8 cellular contexts compared by ENCODE assay signal in genomic region chr16:77190190-77190477, GRCh38. TPM values are rescaled to one million over a fixed set of nuclear protein-coding genes. Genes with fewer than 3 reads are reported as not detected.
A peak's percentile ranks its signal among the peaks of the same experiment; 100 is the strongest.
DNase-seq lines count a peak whose midpoint lies in the region; TF ChIP-seq lines count a peak whose summit lies in the region.

No MANE protein-coding gene starts in this region.

- no peak overlapping the region for H2BK120ac ChIP-seq in neuronal stem cell (ENCODE audit: low read depth, low read length)

- peak overlapping the region; percentile 94 for H3K14ac ChIP-seq in neuronal stem cell (ENCODE audit: low read length)

- H3K4ac ChIP-seq in neuronal stem cell (ENCODE audit: low read length): no peak overlapping the region

- peak overlapping the region; percentile 91 for H2AFZ ChIP-seq in KMS-11 (ENCODE audit: low read depth)
- H2AFZ ChIP-seq in neuronal stem cell (ENCODE audit: low read length): peak overlapping the region; percentile 100

- no peak overlapping the region for H2BK12ac ChIP-seq in neuronal stem cell (ENCODE audit: low read length)

- H3K4me1 ChIP-seq in KMS-11 (ENCODE audit: low read depth, poor library complexity, severe bottlenecking) (peaks cover 8% of the 10 kb centered on the region), neuronal stem cell (ENCODE audit: control insufficient read depth in 2 of 2, insufficient read depth in 1 of 2, low read depth in 1 of 2, low read length in 2 of 2) (peaks cover 0 to 3% of the 10 kb centered on the region in 2 donors)

- peak overlapping the region; percentile 98 for H3K18ac ChIP-seq in neuronal stem cell (ENCODE audit: low read length)

- no peak for DNase-seq in GM12864 (ENCODE audit: low read depth)
- no peak for DNase-seq in dorsolateral prefrontal cortex
- DNase-seq in neuronal stem cell (ENCODE audit: low spot score): no peak
- no peak for DNase-seq in GM19238 (ENCODE audit: insufficient read length, low spot score)
- DNase-seq in HEK293T (ENCODE audit: extremely low spot score): no peak
- no peak for DNase-seq in retina
- no peak for DNase-seq in anterior cingulate cortex (lab: John Stamatoyannopoulos, UW)

- peak overlapping the region; percentile 87 for H3K23ac ChIP-seq in neuronal stem cell (ENCODE audit: low read depth, low read length, poor library complexity)

- no peaks in the 10 kb centered on the region for H3K9me3 ChIP-seq in neuronal stem cell (replicated peaks in 1 of 2; ENCODE audit: control insufficient read depth in 2 of 2, insufficient read depth in 1 of 2, low read depth in 1 of 2, low read length in 2 of 2)

- H2BK5ac ChIP-seq in neuronal stem cell (ENCODE audit: low read length): no peak overlapping the region

- no CpG with 5 or more reads among the region's 19 CpGs for WGBS in neuronal stem cell (ENCODE audit: extremely low coverage in 2 of 2, insufficient read length in 2 of 2, insufficient replicate concordance in 1 of 2), 2 donors

- H4K8ac ChIP-seq in neuronal stem cell (ENCODE audit: low read depth, low read length): no peak overlapping the region

- TF ChIP-seq CTCF in GM12864 (IDR thresholded peaks at IDR 0.05; ENCODE audit: low read depth, low read length, missing control alignments) (no peak), KMS-11 (conservative IDR thresholded peaks at IDR 0.05; ENCODE audit: low read depth, low read length) (no peak), dorsolateral prefrontal cortex (IDR thresholded peaks at IDR 0.05 in 54 of 56, conservative IDR thresholded peaks at IDR 0.05 in 2 of 56; ENCODE audit: low read depth in 1 of 56, partially characterized antibody in 56 of 56) (no peak)

- H3K36me3 ChIP-seq in KMS-11 (ENCODE audit: insufficient read depth) (no peaks in the 10 kb centered on the region), neuronal stem cell (replicated peaks in 1 of 2; ENCODE audit: control insufficient read depth in 2 of 2, insufficient read depth in 2 of 2, low read length in 2 of 2) (peaks cover 8 to 22% of the 10 kb centered on the region in 2 donors)

- peaks cover 7% of the 10 kb centered on the region for H3K79me1 ChIP-seq in neuronal stem cell (ENCODE audit: low read depth, low read length)

- no peaks in the 10 kb centered on the region for H4K20me1 ChIP-seq in KMS-11 (ENCODE audit: insufficient read depth)

- H3K27me3 ChIP-seq in KMS-11 (ENCODE audit: insufficient read depth, low read depth): no peaks in the 10 kb centered on the region
- no peaks in the 10 kb centered on the region for H3K27me3 ChIP-seq in dorsolateral prefrontal cortex
- H3K27me3 ChIP-seq in neuronal stem cell (ENCODE audit: control insufficient read depth in 3 of 3, insufficient read depth in 3 of 3, low read depth in 1 of 3, low read length in 3 of 3): no peaks in the 10 kb centered on the region

- intact Hi-C loops in dorsolateral prefrontal cortex (cut with DNase I): loop anchor here in 1 of 2 donors (2.0 to 5.0 kb wide), 2 partner anchors 532 to 1543 kb away; partner anchors contain the start of genes KARS1, NUDT7 and TERF2IP

- no peak overlapping the region for H2AK5ac ChIP-seq in neuronal stem cell (ENCODE audit: low read depth, low read length)

- H3K4me2 ChIP-seq in KMS-11: peak overlapping the region; percentile 86
- peak overlapping the region; percentile 56 for H3K4me2 ChIP-seq in neuronal stem cell (ENCODE audit: insufficient read depth, low read length, poor library complexity, severe bottlenecking)

- H3K79me2 ChIP-seq in KMS-11 (ENCODE audit: insufficient read depth, low read depth): peaks cover 21% of the 10 kb centered on the region

- H2BK15ac ChIP-seq in neuronal stem cell (ENCODE audit: low read length): peak overlapping the region; percentile 75

- POLR2A ChIA-PET in HEK293T (lab: Yijun Ruan, JAX): interaction anchor here (1.0 to 1.6 kb wide), 2 partner anchors 19 to 33 kb away, joined by 3 to 4 read pairs; no protein-coding TSS in a partner anchor

- H3K9ac ChIP-seq in KMS-11 (peak overlapping the region; percentile 84), neuronal stem cell (ENCODE audit: low read depth, low read length, poor library complexity) (peak overlapping the region; percentile 96)

- H3K4me3 ChIP-seq in GM12864 (ENCODE audit: low read depth, low read length): peak overlapping the region; percentile 88
- peak overlapping the region; percentile 77 for H3K4me3 ChIP-seq in KMS-11 (IDR thresholded peaks at IDR 0.05; ENCODE audit: insufficient read depth, low read depth, low read length)
- H3K4me3 ChIP-seq in dorsolateral prefrontal cortex: peak overlapping the region; percentile 68 to 100 (median 94)
- H3K4me3 ChIP-seq in neuronal stem cell (ENCODE audit: low read length in 2 of 2): peak overlapping the region; percentile 92 to 98

- H4K91ac ChIP-seq in neuronal stem cell (ENCODE audit: low read depth, low read length, poor library complexity): no peak overlapping the region

- H3K27ac ChIP-seq in KMS-11 (peak overlapping the region; percentile 79), dorsolateral prefrontal cortex (peak overlapping the region in 57 of 59 donors; percentile 53 to 100 (median 97)), neuronal stem cell (replicated peaks; ENCODE audit: low read length) (peak overlapping the region; percentile 89)

- CTCF ChIA-PET in HEK293T (lab: Yijun Ruan, JAX): no interaction called here

TF ChIP-seq in HEK293T, 16 proteins besides CTCF, POLR2A, EP300 and RAD21:
- TF ChIP-seq FOXA1 (IDR thresholded peaks at IDR 0.05) (no peak), FOXK2 (IDR thresholded peaks at IDR 0.05) (no peak), ZNF384 (IDR thresholded peaks at IDR 0.05) (no peak)

RNA-seq across cellular contexts. Expression of gene MON1B, which starts 0.9 kb away (rescaled TPM):
- total RNA-seq in dorsolateral prefrontal cortex: 10 to 100 TPM; 37.4 to 82.2 (median 54.8) TPM
- 15.7 TPM for polyA plus RNA-seq in neuronal stem cell (2013, experiment 1 of 2)
- 15.3 TPM for polyA plus RNA-seq in neuronal stem cell (2013, experiment 2 of 2)

RNA-seq across cellular contexts. Expression of gene SYCE1L, which starts 9.1 kb away (rescaled TPM):
- 10 to 100 TPM in 1 of 120 experiments, 1 to 10 TPM in 84, under 1 TPM in 6, not detected in 29; 0.76 to 18.2 (median 2.3) TPM for total RNA-seq in dorsolateral prefrontal cortex
- 15.6 TPM for polyA plus RNA-seq in neuronal stem cell (2013, experiment 1 of 2)
- polyA plus RNA-seq in neuronal stem cell (2013, experiment 2 of 2): 24.8 TPM
